Comparison of ENCODE assay signal across 1 cellular context in genomic region chr1:171397851-171398469, GRCh38.
TF ChIP-seq lines count a peak whose summit lies in the region.

No MANE protein-coding gene starts in this region.

TF ChIP-seq in GM23338, 12 proteins besides CTCF, POLR2A, EP300 and RAD21 (continued from another document):
- TF ChIP-seq ZNF462 (CRISPR knock-in tag; IDR thresholded peaks at IDR 0.05) (no peak), NANOG (IDR thresholded peaks at IDR 0.05; ENCODE audit: borderline replicate concordance) (no peak), CREB1 (CRISPR knock-in tag; IDR thresholded peaks at IDR 0.05; ENCODE audit: low read depth) (no peak), STAT1 (IDR thresholded peaks at IDR 0.05; ENCODE audit: unreplicated experiment) (no peak)
- TF ChIP-seq, protein P1, sequence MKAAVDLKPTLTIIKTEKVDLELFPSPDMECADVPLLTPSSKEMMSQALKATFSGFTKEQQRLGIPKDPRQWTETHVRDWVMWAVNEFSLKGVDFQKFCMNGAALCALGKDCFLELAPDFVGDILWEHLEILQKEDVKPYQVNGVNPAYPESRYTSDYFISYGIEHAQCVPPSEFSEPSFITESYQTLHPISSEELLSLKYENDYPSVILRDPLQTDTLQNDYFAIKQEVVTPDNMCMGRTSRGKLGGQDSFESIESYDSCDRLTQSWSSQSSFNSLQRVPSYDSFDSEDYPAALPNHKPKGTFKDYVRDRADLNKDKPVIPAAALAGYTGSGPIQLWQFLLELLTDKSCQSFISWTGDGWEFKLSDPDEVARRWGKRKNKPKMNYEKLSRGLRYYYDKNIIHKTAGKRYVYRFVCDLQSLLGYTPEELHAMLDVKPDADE (IDR thresholded peaks at IDR 0.05), result no peak
